Comparison of ENCODE assay signal across 28 cellular contexts in the genomic region with DNA sequence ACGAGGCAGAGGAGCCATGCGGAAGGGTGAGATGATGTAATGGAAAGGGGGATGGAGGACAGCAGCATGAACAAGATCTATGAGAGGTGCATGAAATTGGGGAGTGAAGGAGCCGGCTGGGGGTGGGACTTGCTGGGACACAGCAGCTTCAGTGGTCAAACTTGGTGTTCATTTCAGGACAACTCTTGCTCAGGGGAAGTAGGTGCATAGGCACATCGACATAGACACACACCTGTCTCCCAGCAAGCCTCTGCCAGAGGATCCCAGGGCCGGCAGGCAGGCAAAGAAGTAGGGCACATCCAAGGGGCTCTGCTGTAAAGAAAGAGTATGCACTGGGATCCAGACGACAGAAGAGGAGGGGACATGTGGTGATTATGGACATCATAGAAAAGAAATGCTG.
DNase-seq lines count a peak whose midpoint lies in the region; ATAC-seq, FAIRE-seq and TF ChIP-seq lines count a peak whose summit lies in the region.
"Had no signal": no experiment of that assay in that cellular context is flagged by ENCODE, and none has a peak within 500 bp of the region (broad histone marks: within the 10 kb centered on the region; RNA-seq: fewer than 3 reads in every experiment).

No MANE protein-coding gene starts in this region.

- DNase-seq in bronchial epithelial cell (ENCODE audit: low read depth): no peak
- DNase-seq in glutamatergic neuron: no peak
- peak; percentile 6 for DNase-seq in mucosa of gallbladder (ENCODE audit: low spot score)
- DNase-seq in NCI-H69 (lab: John Stamatoyannopoulos, UW): no peak
- no peak for DNase-seq in activated naive CD4-positive, alpha-beta T cell (lab: John Stamatoyannopoulos, UW)
- DNase-seq: 8988T; ACHN; BE2C; C1 segment of cervical spinal cord; CD4-positive, alpha-beta memory T cell; CD4-positive, CD25-positive, alpha-beta regulatory T cell; CD8-positive, alpha-beta memory T cell; COR-L47; DMS 273 treated with DMSO at 0.1 percent for 48 hours; DMS153; DMS53; DMS79; DND-41; EL; GDM1 had no signal

- no peak overlapping the region for H3K27ac Mint-ChIP-seq in glutamatergic neuron (ENCODE audit: unreplicated experiment)
- H3K27ac Mint-ChIP-seq: CD14-positive monocyte; CD4-positive, alpha-beta memory T cell; CD4-positive, CD25-positive, alpha-beta regulatory T cell; CD8-positive, alpha-beta memory T cell had no signal

- no peak overlapping the region for H3K4me3 ChIP-seq in bronchial epithelial cell (ENCODE audit: low read depth, low read length)
- H3K4me3 ChIP-seq: BLaER1, GM12878 had no signal

- peaks cover 2% of the 10 kb centered on the region for H3K27me3 Mint-ChIP-seq in glutamatergic neuron (ENCODE audit: unreplicated experiment)

- ATAC-seq in SK-N-SH treated with all-trans-retinoic acid at 6 μM for 48 hours (no peak), HG03045 (IDR thresholded peaks at IDR 0.05; ENCODE audit: unreplicated experiment) (no peak)
- ATAC-seq: GM12878 had no signal

- TF ChIP-seq CTCF in bronchial epithelial cell (IDR thresholded peaks at IDR 0.05; ENCODE audit: insufficient read depth, low read length, severe bottlenecking): no peak
- no peak for TF ChIP-seq CTCF in glutamatergic neuron (IDR thresholded peaks at IDR 0.05; ENCODE audit: partially characterized antibody, unreplicated experiment)

- no peaks in the 10 kb centered on the region for H3K27me3 ChIP-seq in bronchial epithelial cell (ENCODE audit: control insufficient read depth, insufficient read depth, low read length)
- H3K27me3 ChIP-seq: BE2C, BLaER1 had no signal

- no peaks in the 10 kb centered on the region for H3K36me3 Mint-ChIP-seq in glutamatergic neuron (ENCODE audit: unreplicated experiment)
- H3K36me3 Mint-ChIP-seq: CD14-positive monocyte; CD4-positive, alpha-beta memory T cell; CD4-positive, CD25-positive, alpha-beta regulatory T cell; CD8-positive, alpha-beta memory T cell had no signal

- peak; percentile 18 for FAIRE-seq in bronchial epithelial cell (lab: Jason Lieb, UNC)
- FAIRE-seq: A204.1, GM12878, GM12892, GM18507 had no signal

- H3K4me1 Mint-ChIP-seq in glutamatergic neuron (ENCODE audit: low read depth, unreplicated experiment): peaks cover 14% of the 10 kb centered on the region
- H3K4me1 Mint-ChIP-seq: CD14-positive monocyte; CD4-positive, alpha-beta memory T cell; CD4-positive, CD25-positive, alpha-beta regulatory T cell; CD8-positive, alpha-beta memory T cell had no signal

- peaks cover 2% of the 10 kb centered on the region for H3K9me3 Mint-ChIP-seq in glutamatergic neuron (ENCODE audit: unreplicated experiment)
- H3K9me3 Mint-ChIP-seq: CD8-positive, alpha-beta memory T cell had no signal

- peak overlapping the region; percentile 22 for H3K4me3 Mint-ChIP-seq in glutamatergic neuron (ENCODE audit: unreplicated experiment)
- H3K4me3 Mint-ChIP-seq: CD14-positive monocyte; CD4-positive, alpha-beta memory T cell; CD4-positive, CD25-positive, alpha-beta regulatory T cell; CD8-positive, alpha-beta memory T cell had no signal

- no peaks in the 10 kb centered on the region for H3K36me3 ChIP-seq in bronchial epithelial cell (ENCODE audit: control insufficient read depth, insufficient read depth, low read length)
- H3K36me3 ChIP-seq: BE2C, BLaER1 had no signal

TF ChIP-seq in SK-N-SH treated with all-trans-retinoic acid at 6 μM for 48 hours, 23 proteins besides CTCF, POLR2A, EP300 and RAD21:
- TF ChIP-seq ZNF8 (CRISPR knock-in tag; IDR thresholded peaks at IDR 0.05) (no peak), TOX (CRISPR knock-in tag; IDR thresholded peaks at IDR 0.05; ENCODE audit: borderline replicate concordance) (no peak), ZFP30 (CRISPR knock-in tag; IDR thresholded peaks at IDR 0.05) (no peak), ZC3H10 (CRISPR knock-in tag; IDR thresholded peaks at IDR 0.05) (no peak), GLIS3 (CRISPR knock-in tag; IDR thresholded peaks at IDR 0.05) (no peak), ESRRG (CRISPR knock-in tag; IDR thresholded peaks at IDR 0.05) (no peak), CSDC2 (CRISPR knock-in tag; IDR thresholded peaks at IDR 0.05) (no peak), OSR1 (CRISPR knock-in tag; IDR thresholded peaks at IDR 0.05) (no peak), ZNF70 (CRISPR knock-in tag; IDR thresholded peaks at IDR 0.05) (no peak), ISL1 (CRISPR knock-in tag; IDR thresholded peaks at IDR 0.05) (no peak)
- TF ChIP-seq, protein P1, sequence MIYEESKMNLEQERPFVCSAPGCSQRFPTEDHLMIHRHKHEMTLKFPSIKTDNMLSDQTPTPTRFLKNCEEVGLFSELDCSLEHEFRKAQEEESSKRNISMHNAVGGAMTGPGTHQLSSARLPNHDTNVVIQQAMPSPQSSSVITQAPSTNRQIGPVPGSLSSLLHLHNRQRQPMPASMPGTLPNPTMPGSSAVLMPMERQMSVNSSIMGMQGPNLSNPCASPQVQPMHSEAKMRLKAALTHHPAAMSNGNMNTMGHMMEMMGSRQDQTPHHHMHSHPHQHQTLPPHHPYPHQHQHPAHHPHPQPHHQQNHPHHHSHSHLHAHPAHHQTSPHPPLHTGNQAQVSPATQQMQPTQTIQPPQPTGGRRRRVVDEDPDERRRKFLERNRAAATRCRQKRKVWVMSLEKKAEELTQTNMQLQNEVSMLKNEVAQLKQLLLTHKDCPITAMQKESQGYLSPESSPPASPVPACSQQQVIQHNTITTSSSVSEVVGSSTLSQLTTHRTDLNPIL (CRISPR knock-in tag; IDR thresholded peaks at IDR 0.05; ENCODE audit: low read depth): no peak
- TF ChIP-seq, protein P2, sequence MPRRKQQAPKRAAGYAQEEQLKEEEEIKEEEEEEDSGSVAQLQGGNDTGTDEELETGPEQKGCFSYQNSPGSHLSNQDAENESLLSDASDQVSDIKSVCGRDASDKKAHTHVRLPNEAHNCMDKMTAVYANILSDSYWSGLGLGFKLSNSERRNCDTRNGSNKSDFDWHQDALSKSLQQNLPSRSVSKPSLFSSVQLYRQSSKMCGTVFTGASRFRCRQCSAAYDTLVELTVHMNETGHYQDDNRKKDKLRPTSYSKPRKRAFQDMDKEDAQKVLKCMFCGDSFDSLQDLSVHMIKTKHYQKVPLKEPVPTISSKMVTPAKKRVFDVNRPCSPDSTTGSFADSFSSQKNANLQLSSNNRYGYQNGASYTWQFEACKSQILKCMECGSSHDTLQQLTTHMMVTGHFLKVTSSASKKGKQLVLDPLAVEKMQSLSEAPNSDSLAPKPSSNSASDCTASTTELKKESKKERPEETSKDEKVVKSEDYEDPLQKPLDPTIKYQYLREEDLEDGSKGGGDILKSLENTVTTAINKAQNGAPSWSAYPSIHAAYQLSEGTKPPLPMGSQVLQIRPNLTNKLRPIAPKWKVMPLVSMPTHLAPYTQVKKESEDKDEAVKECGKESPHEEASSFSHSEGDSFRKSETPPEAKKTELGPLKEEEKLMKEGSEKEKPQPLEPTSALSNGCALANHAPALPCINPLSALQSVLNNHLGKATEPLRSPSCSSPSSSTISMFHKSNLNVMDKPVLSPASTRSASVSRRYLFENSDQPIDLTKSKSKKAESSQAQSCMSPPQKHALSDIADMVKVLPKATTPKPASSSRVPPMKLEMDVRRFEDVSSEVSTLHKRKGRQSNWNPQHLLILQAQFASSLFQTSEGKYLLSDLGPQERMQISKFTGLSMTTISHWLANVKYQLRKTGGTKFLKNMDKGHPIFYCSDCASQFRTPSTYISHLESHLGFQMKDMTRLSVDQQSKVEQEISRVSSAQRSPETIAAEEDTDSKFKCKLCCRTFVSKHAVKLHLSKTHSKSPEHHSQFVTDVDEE (CRISPR knock-in tag; IDR thresholded peaks at IDR 0.05): no peak
- TF ChIP-seq, protein P3, sequence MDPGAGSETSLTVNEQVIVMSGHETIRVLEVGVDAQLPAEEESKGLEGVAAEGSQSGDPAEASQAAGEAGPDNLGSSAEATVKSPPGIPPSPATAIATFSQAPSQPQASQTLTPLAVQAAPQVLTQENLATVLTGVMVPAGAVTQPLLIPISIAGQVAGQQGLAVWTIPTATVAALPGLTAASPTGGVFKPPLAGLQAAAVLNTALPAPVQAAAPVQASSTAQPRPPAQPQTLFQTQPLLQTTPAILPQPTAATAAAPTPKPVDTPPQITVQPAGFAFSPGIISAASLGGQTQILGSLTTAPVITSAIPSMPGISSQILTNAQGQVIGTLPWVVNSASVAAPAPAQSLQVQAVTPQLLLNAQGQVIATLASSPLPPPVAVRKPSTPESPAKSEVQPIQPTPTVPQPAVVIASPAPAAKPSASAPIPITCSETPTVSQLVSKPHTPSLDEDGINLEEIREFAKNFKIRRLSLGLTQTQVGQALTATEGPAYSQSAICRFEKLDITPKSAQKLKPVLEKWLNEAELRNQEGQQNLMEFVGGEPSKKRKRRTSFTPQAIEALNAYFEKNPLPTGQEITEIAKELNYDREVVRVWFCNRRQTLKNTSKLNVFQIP (CRISPR knock-in tag; IDR thresholded peaks at IDR 0.05; ENCODE audit: borderline replicate concordance, low read depth): no peak
TF ChIP-seq in SK-N-SH treated with all-trans-retinoic acid at 6 μM for 48 hours: peak in this region for 0.
